In genomic region chr2:215392687-215393270, GRCh38 we compare ENCODE assay signal across 1 cellular context.
TF ChIP-seq lines count a peak whose summit lies in the region.

No MANE protein-coding gene starts in this region.

TF ChIP-seq in IMR-90, 13 proteins besides CTCF, POLR2A, EP300 and RAD21 (continued from another document):
- no peak for TF ChIP-seq RFX5 (IDR thresholded peaks at IDR 0.05; ENCODE audit: low read depth, low read length)
